ENCODE assay signal across 8 cellular contexts in genomic region chr17:63775420-63775819, GRCh38. TPM values are rescaled to one million over a fixed set of nuclear protein-coding genes. Genes with fewer than 3 reads are reported as not detected.
DNase-seq lines count a peak whose midpoint lies in the region; ATAC-seq and TF ChIP-seq lines count a peak whose summit lies in the region.

No MANE protein-coding gene starts in this region.

- TF ChIP-seq CTCF in A673 (conservative IDR thresholded peaks at IDR 0.05; ENCODE audit: low read depth, low read length) (no peak), mammary epithelial cell (conservative IDR thresholded peaks at IDR 0.05 in 1 of 2, IDR thresholded peaks at IDR 0.05 in 1 of 2; ENCODE audit: extremely low read depth in 1 of 2, insufficient read depth in 1 of 2, low read depth in 1 of 2, low read length in 2 of 2) (no peak)

- POLR2A ChIA-PET in A673 (lab: Charles Lee; ENCODE audit: low non-redundant PET): no interaction called here

- H4K20me1 ChIP-seq in mammary epithelial cell (ENCODE audit: insufficient read depth, low read length): peaks cover 3% of the 10 kb centered on the region

- H3K4me3 ChIP-seq in A673 (ENCODE audit: low read depth, low read length, poor library complexity, severe bottlenecking): peak overlapping the region; percentile 70
- H3K4me3 ChIP-seq in HUES6 (ENCODE audit: low read depth, low read length): peak overlapping the region; percentile 67
- peak overlapping the region; percentile 88 to 95 (median 94) for H3K4me3 ChIP-seq in mammary epithelial cell (replicated peaks in 1 of 3; ENCODE audit: insufficient read depth in 1 of 3, low read depth in 2 of 3, low read length in 3 of 3)
- peak overlapping the region; percentile 92 for H3K4me3 ChIP-seq in mononuclear cell (ENCODE audit: low read length)

- H3K27me3 ChIP-seq in A673 (replicated peaks; ENCODE audit: insufficient read depth, low read depth, low read length, poor library complexity) (no peaks in the 10 kb centered on the region), HUES6 (ENCODE audit: control insufficient read depth, insufficient read depth, low read length) (no peaks in the 10 kb centered on the region), mammary epithelial cell (ENCODE audit: insufficient read depth, low read length) (no peaks in the 10 kb centered on the region), mononuclear cell (ENCODE audit: insufficient read depth, low read length) (no peaks in the 10 kb centered on the region)

- H3K36me3 ChIP-seq in A673 (ENCODE audit: insufficient read depth, low read length, poor library complexity, severe bottlenecking): peaks cover 34% of the 10 kb centered on the region
- peaks cover 39% of the 10 kb centered on the region for H3K36me3 ChIP-seq in HUES6 (ENCODE audit: control insufficient read depth, insufficient read depth, low read length)
- H3K36me3 ChIP-seq in mammary epithelial cell (ENCODE audit: insufficient read depth, low read length): peaks cover 9% of the 10 kb centered on the region

- no peak for DNase-seq in A673 (ENCODE audit: low spot score)
- DNase-seq in mammary epithelial cell: no peak
- no peak for DNase-seq in activated effector memory CD4-positive, alpha-beta T cell treated with anti-CD3 and anti-CD28 coated beads, Interleukin-2, amount 50 U/mL, for 16 hours
- DNase-seq in mesenteric fat pad (ENCODE audit: low spot score): no peak

- WGBS in mammary epithelial cell (ENCODE audit: low coverage, missing lambda C conversion rate): 14% methylated on average over 8 of the region's 8 CpGs

- peaks cover 10% of the 10 kb centered on the region for H3K4me1 ChIP-seq in A673 (ENCODE audit: insufficient read depth, low read length, poor library complexity, severe bottlenecking)
- H3K4me1 ChIP-seq in HUES6 (ENCODE audit: control insufficient read depth, insufficient read depth, low read length): 0 out of 2 replicates have a peak, but pooled peaks cover 8% of the 10 kb centered on the region
- peaks cover 9% of the 10 kb centered on the region for H3K4me1 ChIP-seq in mammary epithelial cell (ENCODE audit: insufficient read depth, low read length)
- peaks cover 51% of the 10 kb centered on the region for H3K4me1 ChIP-seq in mononuclear cell (ENCODE audit: insufficient read depth, low read length)

- no TSS peak for BruUV-seq in A673 (replicated peaks; lab: Mats Ljungman, UMichigan)
- BruUV-seq in mammary epithelial cell (replicated peaks; lab: Mats Ljungman, UMichigan): no TSS peak

- ATAC-seq in HG02588 (IDR thresholded peaks at IDR 0.05; ENCODE audit: unreplicated experiment) (no peak), GM18867 (IDR thresholded peaks at IDR 0.05; ENCODE audit: unreplicated experiment) (no peak)

- in situ Hi-C loops in mammary epithelial cell (cut with MboI; ENCODE audit: low sequenced_read_pairs in 2 of 2): no loop called here

- peaks cover 93% of the 10 kb centered on the region for H3K79me2 ChIP-seq in mammary epithelial cell (ENCODE audit: insufficient read depth, low read length)

- H3K4me2 ChIP-seq in mammary epithelial cell (ENCODE audit: insufficient read depth, low read depth, low read length): peak overlapping the region; percentile 96

- H3K27ac ChIP-seq in A673 (ENCODE audit: low read depth, low read length, poor library complexity, severe bottlenecking) (peak overlapping the region; percentile 99), HUES6 (ENCODE audit: low read depth, low read length) (no peak overlapping the region; the same call in 1 of the 2 replicates), mammary epithelial cell (ENCODE audit: insufficient read depth, low read depth, low read length) (peak overlapping the region; percentile 88)

- peak overlapping the region; percentile 93 for H3K9ac ChIP-seq in HUES6 (ENCODE audit: low read length)
- H3K9ac ChIP-seq in mammary epithelial cell (ENCODE audit: insufficient read depth, low read length): peak overlapping the region; percentile 94

- CTCF ChIA-PET in A673 (lab: Charles Lee): no interaction called here
- CTCF ChIA-PET in mammary epithelial cell (lab: Charles Lee; ENCODE audit: low non-redundant PET): no interaction called here

- intact Hi-C loops in A673 (cut with micrococcal nuclease; ENCODE audit: unreplicated experiment) (no loop called here), mammary epithelial cell (cut with micrococcal nuclease) (no loop called here)

- no peaks in the 10 kb centered on the region for H3K9me3 ChIP-seq in A673 (ENCODE audit: low read depth, low read length, poor library complexity, severe bottlenecking)
- H3K9me3 ChIP-seq in HUES6 (ENCODE audit: control insufficient read depth, insufficient read depth, low read depth, low read length): no peaks in the 10 kb centered on the region
- no peaks in the 10 kb centered on the region for H3K9me3 ChIP-seq in mammary epithelial cell (replicated peaks; ENCODE audit: insufficient read depth, low read length)
- no peaks in the 10 kb centered on the region for H3K9me3 ChIP-seq in mononuclear cell (ENCODE audit: low read depth, low read length)

- no peak overlapping the region for H2AFZ ChIP-seq in mammary epithelial cell (ENCODE audit: low read depth, low read length)

- dilution Hi-C loops in mammary epithelial cell (cut with HindIII; ENCODE audit: low sequenced_read_pairs): no loop called here

RNA-seq across cellular contexts. Expression of gene DDX42, which starts 1.4 kb away (rescaled TPM):
- 148 and 149 TPM in 2 replicates for total RNA-seq in A673 (2021)
- total RNA-seq in mammary epithelial cell: 100 to 1,000 TPM in 1 of 2 donors, 10 to 100 TPM in 1; 63.2 to 112 TPM
- 44.7 TPM for polyA plus RNA-seq in mammary epithelial cell
- polyA minus RNA-seq in mammary epithelial cell: 163 TPM
- total RNA-seq in mononuclear cell: 112 TPM
- 130 TPM for total RNA-seq in mesenteric fat pad

RNA-seq across cellular contexts. Expression of gene CCDC47, which starts 2.0 kb away (rescaled TPM):
- 91.9 and 104 TPM in 2 replicates for total RNA-seq in A673 (2021)
- total RNA-seq in mammary epithelial cell: 10 to 100 TPM; 60.5 to 74.7 TPM
- 44.7 TPM for polyA plus RNA-seq in mammary epithelial cell
- 48.7 TPM for polyA minus RNA-seq in mammary epithelial cell
- total RNA-seq in mononuclear cell: 38.9 TPM
- 110 TPM for total RNA-seq in mesenteric fat pad

RNA-seq across cellular contexts. Expression of gene STRADA, which starts 33.8 kb away (rescaled TPM):
- total RNA-seq in A673 (2021) (56.3 and 62.8 TPM in 2 replicates), mammary epithelial cell (10 to 100 TPM; 34.3 to 38.9 TPM), mononuclear cell (37.7 TPM), mesenteric fat pad (34.3 TPM)
- polyA plus RNA-seq in mammary epithelial cell: 24.7 TPM
- 46.4 TPM for polyA minus RNA-seq in mammary epithelial cell

RNA-seq across cellular contexts. Expression of gene PSMC5, which starts 51.8 kb away (rescaled TPM):
- 302 and 305 TPM in 2 replicates for total RNA-seq in A673 (2021)
- total RNA-seq in mammary epithelial cell: 100 to 1,000 TPM in 1 of 2 donors, 10 to 100 TPM in 1; 44.8 to 132 TPM
- polyA plus RNA-seq in mammary epithelial cell: 203 TPM
- 238 TPM for polyA minus RNA-seq in mammary epithelial cell
- 15.3 TPM for total RNA-seq in mononuclear cell
- total RNA-seq in mesenteric fat pad: 115 TPM

RNA-seq across cellular contexts. Expression of gene FTSJ3, which starts 52.0 kb away (rescaled TPM):
- total RNA-seq in A673 (2021) (81.0 and 90.4 TPM in 2 replicates), mammary epithelial cell (10 to 100 TPM; 39.5 to 49.0 TPM), mononuclear cell (13.2 TPM), mesenteric fat pad (28.8 TPM)
- polyA plus RNA-seq in mammary epithelial cell: 32.0 TPM
- polyA minus RNA-seq in mammary epithelial cell: 52.4 TPM
